1 cellular context compared by ENCODE assay signal in the genomic region with DNA sequence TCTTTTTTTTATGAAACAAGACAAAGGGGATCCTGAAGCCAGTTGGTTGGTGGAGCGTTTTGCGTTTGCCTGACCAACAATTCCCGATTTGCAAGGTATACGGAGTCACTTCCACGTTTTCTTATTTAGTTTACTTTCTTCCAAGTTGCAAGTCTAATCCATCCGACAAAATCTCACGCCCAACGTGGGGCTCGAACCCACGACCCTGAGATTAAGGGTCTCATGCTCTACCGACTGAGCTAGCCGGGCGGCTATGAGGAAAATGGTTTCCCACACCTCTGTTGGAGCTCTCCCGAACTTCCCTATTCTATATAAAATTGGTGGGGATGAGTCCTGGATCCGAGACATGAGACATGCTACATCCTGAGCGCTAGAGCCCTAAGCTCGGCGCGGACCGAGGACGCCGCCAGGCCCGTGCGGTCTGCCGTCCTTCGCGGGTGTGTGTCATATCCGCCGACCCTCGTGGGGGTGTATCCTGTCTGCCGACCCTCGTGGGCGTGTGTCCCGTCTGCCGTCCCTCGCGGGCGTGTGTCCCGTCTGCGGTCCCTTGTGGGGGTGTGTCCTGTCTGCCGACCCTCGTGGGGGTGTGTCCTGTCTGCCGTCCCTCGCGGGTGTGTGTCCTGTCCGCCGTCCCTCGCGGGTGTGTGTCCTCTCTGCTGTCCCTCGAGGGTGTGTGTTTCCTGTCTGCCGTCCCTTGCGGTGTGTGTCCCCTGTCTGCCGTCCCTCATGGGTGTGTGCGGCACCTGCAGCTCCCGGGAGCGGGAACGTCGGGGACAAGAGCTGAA.
TF ChIP-seq lines count a peak whose summit lies in the region.

No MANE protein-coding gene starts in this region.

TF ChIP-seq in K562, 482 proteins besides CTCF, POLR2A, EP300 and RAD21 (continued from another document):
- TF ChIP-seq, protein P1, sequence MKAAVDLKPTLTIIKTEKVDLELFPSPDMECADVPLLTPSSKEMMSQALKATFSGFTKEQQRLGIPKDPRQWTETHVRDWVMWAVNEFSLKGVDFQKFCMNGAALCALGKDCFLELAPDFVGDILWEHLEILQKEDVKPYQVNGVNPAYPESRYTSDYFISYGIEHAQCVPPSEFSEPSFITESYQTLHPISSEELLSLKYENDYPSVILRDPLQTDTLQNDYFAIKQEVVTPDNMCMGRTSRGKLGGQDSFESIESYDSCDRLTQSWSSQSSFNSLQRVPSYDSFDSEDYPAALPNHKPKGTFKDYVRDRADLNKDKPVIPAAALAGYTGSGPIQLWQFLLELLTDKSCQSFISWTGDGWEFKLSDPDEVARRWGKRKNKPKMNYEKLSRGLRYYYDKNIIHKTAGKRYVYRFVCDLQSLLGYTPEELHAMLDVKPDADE (conservative IDR thresholded peaks at IDR 0.05; ENCODE audit: control insufficient read depth, low read depth, low read length), result peak; percentile 90
- no peak for TF ChIP-seq THRAP3 (IDR thresholded peaks at IDR 0.05; ENCODE audit: borderline replicate concordance)
- TF ChIP-seq, protein P2, sequence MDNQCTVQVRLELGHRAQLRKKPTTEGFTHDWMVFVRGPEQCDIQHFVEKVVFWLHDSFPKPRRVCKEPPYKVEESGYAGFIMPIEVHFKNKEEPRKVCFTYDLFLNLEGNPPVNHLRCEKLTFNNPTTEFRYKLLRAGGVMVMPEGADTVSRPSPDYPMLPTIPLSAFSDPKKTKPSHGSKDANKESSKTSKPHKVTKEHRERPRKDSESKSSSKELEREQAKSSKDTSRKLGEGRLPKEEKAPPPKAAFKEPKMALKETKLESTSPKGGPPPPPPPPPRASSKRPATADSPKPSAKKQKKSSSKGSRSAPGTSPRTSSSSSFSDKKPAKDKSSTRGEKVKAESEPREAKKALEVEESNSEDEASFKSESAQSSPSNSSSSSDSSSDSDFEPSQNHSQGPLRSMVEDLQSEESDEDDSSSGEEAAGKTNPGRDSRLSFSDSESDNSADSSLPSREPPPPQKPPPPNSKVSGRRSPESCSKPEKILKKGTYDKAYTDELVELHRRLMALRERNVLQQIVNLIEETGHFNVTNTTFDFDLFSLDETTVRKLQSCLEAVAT (IDR thresholded peaks at IDR 0.05), result no peak
- TF ChIP-seq BRD9 (IDR thresholded peaks at IDR 0.05; ENCODE audit: low read depth, partially characterized antibody), result peak; percentile 93
- TF ChIP-seq CHD2 (IDR thresholded peaks at IDR 0.05; ENCODE audit: low read depth, low read length), result peak; percentile 52; the same call in 1 of the 2 replicates
- peak; percentile 3 to 94; a peak in 3 of 4 replicates for TF ChIP-seq TBL1XR1 (IDR thresholded peaks at IDR 0.05; ENCODE audit: low read length in 2 of 2)
- TF ChIP-seq CBX1 (IDR thresholded peaks at IDR 0.05; ENCODE audit: low read depth), result 0 out of 2 replicates have a peak, but pooled peaks have one; percentile 14
- TF ChIP-seq PHB (CRISPR knock-in tag; IDR thresholded peaks at IDR 0.05), result no peak
- TF ChIP-seq, protein P3, sequence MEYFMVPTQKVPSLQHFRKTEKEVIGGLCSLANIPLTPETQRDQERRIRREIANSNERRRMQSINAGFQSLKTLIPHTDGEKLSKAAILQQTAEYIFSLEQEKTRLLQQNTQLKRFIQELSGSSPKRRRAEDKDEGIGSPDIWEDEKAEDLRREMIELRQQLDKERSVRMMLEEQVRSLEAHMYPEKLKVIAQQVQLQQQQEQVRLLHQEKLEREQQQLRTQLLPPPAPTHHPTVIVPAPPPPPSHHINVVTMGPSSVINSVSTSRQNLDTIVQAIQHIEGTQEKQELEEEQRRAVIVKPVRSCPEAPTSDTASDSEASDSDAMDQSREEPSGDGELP (CRISPR knock-in tag; IDR thresholded peaks at IDR 0.05; ENCODE audit: borderline replicate concordance), result peak; percentile 64
- TF ChIP-seq CHD1 (IDR thresholded peaks at IDR 0.05; ENCODE audit: low read length), result peak; percentile 46
- TF ChIP-seq, protein P4, sequence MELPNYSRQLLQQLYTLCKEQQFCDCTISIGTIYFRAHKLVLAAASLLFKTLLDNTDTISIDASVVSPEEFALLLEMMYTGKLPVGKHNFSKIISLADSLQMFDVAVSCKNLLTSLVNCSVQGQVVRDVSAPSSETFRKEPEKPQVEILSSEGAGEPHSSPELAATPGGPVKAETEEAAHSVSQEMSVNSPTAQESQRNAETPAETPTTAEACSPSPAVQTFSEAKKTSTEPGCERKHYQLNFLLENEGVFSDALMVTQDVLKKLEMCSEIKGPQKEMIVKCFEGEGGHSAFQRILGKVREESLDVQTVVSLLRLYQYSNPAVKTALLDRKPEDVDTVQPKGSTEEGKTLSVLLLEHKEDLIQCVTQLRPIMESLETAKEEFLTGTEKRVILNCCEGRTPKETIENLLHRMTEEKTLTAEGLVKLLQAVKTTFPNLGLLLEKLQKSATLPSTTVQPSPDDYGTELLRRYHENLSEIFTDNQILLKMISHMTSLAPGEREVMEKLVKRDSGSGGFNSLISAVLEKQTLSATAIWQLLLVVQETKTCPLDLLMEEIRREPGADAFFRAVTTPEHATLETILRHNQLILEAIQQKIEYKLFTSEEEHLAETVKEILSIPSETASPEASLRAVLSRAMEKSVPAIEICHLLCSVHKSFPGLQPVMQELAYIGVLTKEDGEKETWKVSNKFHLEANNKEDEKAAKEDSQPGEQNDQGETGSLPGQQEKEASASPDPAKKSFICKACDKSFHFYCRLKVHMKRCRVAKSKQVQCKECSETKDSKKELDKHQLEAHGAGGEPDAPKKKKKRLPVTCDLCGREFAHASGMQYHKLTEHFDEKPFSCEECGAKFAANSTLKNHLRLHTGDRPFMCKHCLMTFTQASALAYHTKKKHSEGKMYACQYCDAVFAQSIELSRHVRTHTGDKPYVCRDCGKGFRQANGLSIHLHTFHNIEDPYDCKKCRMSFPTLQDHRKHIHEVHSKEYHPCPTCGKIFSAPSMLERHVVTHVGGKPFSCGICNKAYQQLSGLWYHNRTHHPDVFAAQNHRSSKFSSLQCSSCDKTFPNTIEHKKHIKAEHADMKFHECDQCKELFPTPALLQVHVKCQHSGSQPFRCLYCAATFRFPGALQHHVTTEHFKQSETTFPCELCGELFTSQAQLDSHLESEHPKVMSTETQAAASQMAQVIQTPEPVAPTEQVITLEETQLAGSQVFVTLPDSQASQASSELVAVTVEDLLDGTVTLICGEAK (IDR thresholded peaks at IDR 0.05), result peak; percentile 77
- TF ChIP-seq, protein P4 (CRISPR knock-in tag; IDR thresholded peaks at IDR 0.05), result no peak
TF ChIP-seq in K562: peak in this region for 110.
